In the genomic region with DNA sequence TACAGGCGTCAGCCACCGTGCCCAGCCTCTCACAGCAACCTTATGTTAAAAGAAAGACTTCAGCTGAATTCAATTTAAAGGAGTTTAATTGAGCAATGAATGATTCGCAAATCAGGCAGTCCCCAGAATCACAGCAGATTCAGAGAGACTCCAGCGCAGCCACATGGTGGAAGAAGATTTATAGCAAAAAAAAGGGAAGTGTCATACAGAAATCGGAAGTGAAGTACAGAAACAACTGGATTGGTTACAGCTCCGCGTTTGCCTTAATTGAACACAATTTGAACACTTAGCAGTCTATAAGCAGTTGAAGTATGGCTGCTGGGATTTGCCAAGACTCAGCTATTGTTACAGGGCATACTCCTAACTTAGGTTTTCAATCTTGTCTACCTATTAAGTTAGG, we compare ENCODE assay signal across 29 cellular contexts. TPM values are rescaled to one million over a fixed set of nuclear protein-coding genes. Genes with fewer than 3 reads are reported as not detected.
"Had no signal": no experiment of that assay in that cellular context is flagged by ENCODE, and none has a peak within 500 bp of the region (broad histone marks: within the 10 kb centered on the region; RNA-seq: fewer than 3 reads in every experiment).

No MANE protein-coding gene starts in this region.

- H3K27me3 ChIP-seq: neutrophil, ovary, vagina had no signal

- ATAC-seq: activated naive CD4-positive, alpha-beta T cell treated with anti-CD3 and anti-CD28 coated beads, Interleukin-2, amount 50 U/mL, for 72 hours; activated T-cell treated with anti-CD3 and anti-CD28 coated beads, Interleukin-2, amount 50 U/mL, for 72 hours; left colon; right lobe of liver had no signal

- DNase-seq: activated CD4-positive, alpha-beta T cell treated with anti-CD3 and anti-CD28 coated beads for 4 hours; activated CD4-positive, alpha-beta T cell treated with anti-CD3 and anti-CD28 coated beads, Interleukin-2, amount 50 U/mL, for 4 hours; activated naive CD4-positive, alpha-beta T cell; activated T-cell treated with anti-CD3 and anti-CD28 coated beads for 4 hours; activated T-cell treated with anti-CD3 and anti-CD28 coated beads, Interleukin-2, amount 50 U/mL, for 72 hours; central memory CD4-positive, alpha-beta T cell; head of caudate nucleus; hypothalamus; immature natural killer cell; kidney; left colon; mammary epithelial cell; naive B cell; nephron progenitor cell; ovary; right lobe of liver; stimulated activated CD4-positive, alpha-beta T cell treated with anti-CD3 and anti-CD28 coated beads, Interleukin-4, amount 100 ng/mL, for 1 hour had no signal

- H3K4me1 ChIP-seq: breast epithelium, right lobe of liver, vagina had no signal

- H3K27ac ChIP-seq: breast epithelium, neutrophil, ovary, right lobe of liver, vagina, VCaP had no signal

RNA-seq across cellular contexts. Expression of a gene that starts 19.8 kb away (rescaled TPM):
- total RNA-seq: activated naive CD4-positive, alpha-beta T cell treated with anti-CD3 and anti-CD28 coated beads, Interleukin-2, amount 50 U/mL, for 72 hours; breast epithelium; endothelial cell of umbilical vein; fibroblast of lung; fibroblast of villous mesenchyme; kidney; left colon; ovary; right lobe of liver; skeletal muscle tissue; subcutaneous adipose tissue; vagina had no signal
- polyA plus RNA-seq: endothelial cell of umbilical vein, esophagus, fibroblast of lung, immature natural killer cell, liver had no signal
